1 cellular context compared by ENCODE assay signal in genomic region chr5:56123531-56124243, GRCh38.
A peak's percentile ranks its signal among the peaks of the same experiment; 100 is the strongest.
TF ChIP-seq lines count a peak whose summit lies in the region.

No MANE protein-coding gene starts in this region.

TF ChIP-seq in K562, 482 proteins besides CTCF, POLR2A, EP300 and RAD21 (continued from another document and continues in another):
- peak; percentile 54; the same call in 1 of the 2 replicates for TF ChIP-seq ZNF583 (CRISPR knock-in tag; IDR thresholded peaks at IDR 0.05)
- TF ChIP-seq KDM5B (IDR thresholded peaks at IDR 0.05; ENCODE audit: insufficient replicate concordance, low read depth, low read length) = no peak
- TF ChIP-seq ETS2 (tag; IDR thresholded peaks at IDR 0.05; ENCODE audit: borderline replicate concordance, poor library complexity, severe bottlenecking) = no peak
- peak; percentile 97 for TF ChIP-seq FOXM1 (IDR thresholded peaks at IDR 0.05; ENCODE audit: low read depth)
- TF ChIP-seq FOXM1 (CRISPR knock-in tag; IDR thresholded peaks at IDR 0.05; ENCODE audit: low read depth) = no peak
- peak in 1 of 2 experiments; percentile 81; a peak in 1 of 3 replicates for TF ChIP-seq CBX3 (IDR thresholded peaks at IDR 0.05; ENCODE audit: borderline replicate concordance in 1 of 2, low read length in 2 of 2)
- peak; percentile 23 to 94; a peak in 2 of 4 replicates for TF ChIP-seq MLLT1 (IDR thresholded peaks at IDR 0.05)
- TF ChIP-seq WHSC1 (IDR thresholded peaks at IDR 0.05; ENCODE audit: low read length) = no peak
- no peak for TF ChIP-seq RBM14 (IDR thresholded peaks at IDR 0.05; ENCODE audit: borderline replicate concordance, insufficient read depth, low read depth, low read length)
- peak; percentile 91 for TF ChIP-seq HBP1 (CRISPR knock-in tag; IDR thresholded peaks at IDR 0.05)
- peak; percentile 99 for TF ChIP-seq SOX6 (IDR thresholded peaks at IDR 0.05)
- TF ChIP-seq CTBP1 (IDR thresholded peaks at IDR 0.05; ENCODE audit: borderline replicate concordance) = peak; percentile 100
- TF ChIP-seq FOXK1 (CRISPR knock-in tag; IDR thresholded peaks at IDR 0.05; ENCODE audit: borderline replicate concordance) = peak; percentile 97
- peak; percentile 34; the same call in 1 of the 2 replicates for TF ChIP-seq CBX5 (IDR thresholded peaks at IDR 0.05; ENCODE audit: borderline replicate concordance, low read depth)
- peak; percentile 76 for TF ChIP-seq XRCC5 (IDR thresholded peaks at IDR 0.05; ENCODE audit: low read depth, low read length)
- peak; percentile 66 to 96 for TF ChIP-seq AFF1 (IDR thresholded peaks at IDR 0.05; ENCODE audit: low read depth in 1 of 2, partially characterized antibody in 2 of 2)
- no peak for TF ChIP-seq NR2C2 (CRISPR knock-in tag; IDR thresholded peaks at IDR 0.05)
- TF ChIP-seq NR2C2 (tag; IDR thresholded peaks at IDR 0.05) = peak; percentile 91
- 0 out of 2 replicates have a peak, but pooled peaks have one; percentile 51 for TF ChIP-seq ZNF695 (CRISPR knock-in tag; IDR thresholded peaks at IDR 0.05)
- TF ChIP-seq MTA1 (IDR thresholded peaks at IDR 0.05; ENCODE audit: borderline replicate concordance) = peak; percentile 90
- TF ChIP-seq MTA3 (IDR thresholded peaks at IDR 0.05; ENCODE audit: borderline replicate concordance) = peak; percentile 97
- peak; percentile 97 for TF ChIP-seq RREB1 (CRISPR knock-in tag; IDR thresholded peaks at IDR 0.05)
- TF ChIP-seq ESRRA (IDR thresholded peaks at IDR 0.05; ENCODE audit: borderline replicate concordance, low read depth) = peak; percentile 93; the same call in 1 of the 2 replicates
- TF ChIP-seq MED1 (CRISPR knock-in tag; IDR thresholded peaks at IDR 0.05; ENCODE audit: borderline replicate concordance) = no peak
- peak; percentile 98 for TF ChIP-seq MTA2 (IDR thresholded peaks at IDR 0.05; ENCODE audit: low read depth)
- TF ChIP-seq HLTF (IDR thresholded peaks at IDR 0.05) = peak; percentile 88
- TF ChIP-seq ZBTB11 (CRISPR knock-in tag; IDR thresholded peaks at IDR 0.05) = peak in 1 of 3 experiments; percentile 89; a peak in 2 of 6 replicates
- TF ChIP-seq ARID3A (IDR thresholded peaks at IDR 0.05; ENCODE audit: borderline replicate concordance, low read depth, low read length) = peak; percentile 93
- TF ChIP-seq ZNF165 (CRISPR knock-in tag; IDR thresholded peaks at IDR 0.05; ENCODE audit: borderline replicate concordance) = no peak; the same call in 1 of the 2 replicates
- TF ChIP-seq ZNF311 (CRISPR knock-in tag; IDR thresholded peaks at IDR 0.05) = peak; percentile 93
- TF ChIP-seq ELF4 (CRISPR knock-in tag; IDR thresholded peaks at IDR 0.05) = peak; percentile 94
- no peak for TF ChIP-seq RBM17 (IDR thresholded peaks at IDR 0.05; ENCODE audit: borderline replicate concordance, low read depth, low read length)
- TF ChIP-seq GMEB1 (CRISPR knock-in tag; IDR thresholded peaks at IDR 0.05) = peak; percentile 15; the same call in 1 of the 2 replicates
- no peak for TF ChIP-seq E4F1 (CRISPR knock-in tag; IDR thresholded peaks at IDR 0.05; ENCODE audit: borderline replicate concordance)
